ENCODE assay signal across 10 cellular contexts in the genomic region with DNA sequence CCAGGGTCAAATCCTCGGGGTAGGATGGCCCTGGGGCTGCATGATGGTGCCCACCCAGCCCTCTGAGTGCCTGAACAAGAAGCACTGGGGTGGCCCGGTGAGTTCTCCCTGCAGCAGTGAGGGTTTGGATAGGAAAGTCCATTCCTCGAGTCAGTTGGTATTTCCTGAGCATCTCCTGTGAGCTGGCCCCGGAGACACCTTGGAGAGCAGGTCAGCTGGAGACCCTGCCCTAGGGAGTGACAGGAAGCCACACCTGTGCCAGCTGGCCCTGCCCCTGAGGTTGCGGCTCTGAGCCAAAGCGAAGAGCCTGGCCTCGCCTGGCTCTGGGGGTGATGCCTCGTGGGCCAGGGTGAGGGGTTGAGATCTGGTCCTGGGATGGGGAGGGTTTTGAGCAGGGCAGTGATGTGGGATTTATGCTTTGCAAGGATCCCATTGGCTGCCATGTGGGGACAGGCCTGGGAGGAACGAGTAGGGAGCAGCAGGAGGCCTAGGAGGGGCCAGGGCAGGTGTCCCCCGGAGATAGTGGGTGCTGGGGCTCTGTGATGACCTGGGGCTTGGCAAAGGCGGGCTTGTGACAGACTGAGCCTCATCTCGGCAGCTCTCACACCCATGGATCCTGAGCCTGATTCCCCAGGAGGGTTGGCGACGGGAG. TPM values are rescaled to one million over a fixed set of nuclear protein-coding genes. Genes with fewer than 3 reads are reported as not detected.
DNase-seq lines count a peak whose midpoint lies in the region; ATAC-seq and TF ChIP-seq lines count a peak whose summit lies in the region.
"Had no signal": no experiment of that assay in that cellular context is flagged by ENCODE, and none has a peak within 500 bp of the region (broad histone marks: within the 10 kb centered on the region; RNA-seq: fewer than 3 reads in every experiment).

No MANE protein-coding gene starts in this region.

- intact Hi-C loops in CD4-positive, alpha-beta T cell (cut with DNase I, micrococcal nuclease), result loop anchor here (2.0 to 10.0 kb wide), 4 partner anchors 15 to 175 kb away; a partner anchor contains a TSS

- POLR2A ChIA-PET in CD4-positive, alpha-beta T cell (lab: Charles Lee), result interaction anchor here (0.7 to 2.4 kb wide), 6 partner anchors 16 to 418 kb away, joined by 3 to 14 read pairs (median 8); a partner anchor contains a TSS

- no peak for TF ChIP-seq CTCF in CD4-positive, alpha-beta T cell (IDR thresholded peaks at IDR 0.05)
- no peak for TF ChIP-seq CTCF in MM.1S (IDR thresholded peaks at IDR 0.05; ENCODE audit: low read length)
- TF ChIP-seq CTCF in brain (conservative IDR thresholded peaks at IDR 0.05), result no peak
- no peak for TF ChIP-seq CTCF in neural progenitor cell (IDR thresholded peaks at IDR 0.05)

- no peaks in the 10 kb centered on the region for H3K9me2 ChIP-seq in MM.1S (replicated peaks; ENCODE audit: insufficient read depth, low read length)

- CTCF ChIA-PET in CD4-positive, alpha-beta T cell (lab: Charles Lee), result interaction anchor here (0.6 kb wide), 1 partner anchor 491 kb away, joined by 4 read pairs; no protein-coding TSS in a partner anchor

- H2AFZ ChIP-seq in MM.1S (ENCODE audit: low read length) (no peak overlapping the region), neural progenitor cell (replicated peaks) (no peak overlapping the region)

- no peaks in the 10 kb centered on the region for H3K36me3 ChIP-seq in MM.1S (replicated peaks; ENCODE audit: insufficient read depth, low read length)
- H3K36me3 ChIP-seq in neural progenitor cell, result no peaks in the 10 kb centered on the region

- H3K4me2 ChIP-seq in MM.1S (ENCODE audit: low read depth, low read length) (peak overlapping the region; percentile 90; the same call in 1 of the 2 replicates), neural progenitor cell (peak overlapping the region; percentile 76)

- no peaks in the 10 kb centered on the region for H3K9me3 Mint-ChIP-seq in CD4-positive, alpha-beta T cell
- no peaks in the 10 kb centered on the region for H3K9me3 Mint-ChIP-seq in brain
- no peaks in the 10 kb centered on the region for H3K9me3 Mint-ChIP-seq in neural progenitor cell

- H3K4me1 Mint-ChIP-seq in CD4-positive, alpha-beta T cell (ENCODE audit: low read depth), result peaks cover 42% of the 10 kb centered on the region
- H3K4me1 Mint-ChIP-seq in brain (peaks cover 31% of the 10 kb centered on the region), neural progenitor cell (peaks cover 24% of the 10 kb centered on the region)

- H3K27me3 Mint-ChIP-seq in CD4-positive, alpha-beta T cell, result no peaks in the 10 kb centered on the region
- H3K27me3 Mint-ChIP-seq in brain (no peaks in the 10 kb centered on the region), neural progenitor cell (ENCODE audit: insufficient read depth, low read depth) (peaks cover 7% of the 10 kb centered on the region)

- no peaks in the 10 kb centered on the region for H3K27me3 ChIP-seq in CD4-positive, alpha-beta T cell (ENCODE audit: control insufficient read depth, insufficient read depth, low read length)
- no peaks in the 10 kb centered on the region for H3K27me3 ChIP-seq in MM.1S (replicated peaks; ENCODE audit: insufficient read depth, low read length)
- H3K27me3 ChIP-seq in neural progenitor cell, result no peaks in the 10 kb centered on the region

- H3K9me3 ChIP-seq in CD4-positive, alpha-beta T cell (ENCODE audit: control insufficient read depth, low read length), result no peaks in the 10 kb centered on the region
- H3K9me3 ChIP-seq in MM.1S (replicated peaks; ENCODE audit: insufficient read depth, low read length), result no peaks in the 10 kb centered on the region
- H3K9me3 ChIP-seq in neural progenitor cell (ENCODE audit: low read depth), result no peaks in the 10 kb centered on the region

- peak overlapping the region; percentile 67 for H3K27ac ChIP-seq in CD4-positive, alpha-beta T cell (ENCODE audit: low read depth, low read length)
- H3K27ac ChIP-seq in MM.1S (ENCODE audit: low read length) (no peak overlapping the region; the same call in 1 of the 2 replicates), neural progenitor cell (peak overlapping the region; percentile 41)

- peaks cover 21% of the 10 kb centered on the region for H3F3A ChIP-seq in MM.1S (ENCODE audit: insufficient read depth, low read length)
- H3F3A ChIP-seq in neural progenitor cell (ENCODE audit: low read depth), result peaks cover 48% of the 10 kb centered on the region

- H3K36me3 Mint-ChIP-seq in CD4-positive, alpha-beta T cell (ENCODE audit: low read depth), result no peaks in the 10 kb centered on the region
- H3K36me3 Mint-ChIP-seq in brain, result no peaks in the 10 kb centered on the region
- no peaks in the 10 kb centered on the region for H3K36me3 Mint-ChIP-seq in neural progenitor cell

- H4K20me1 ChIP-seq in MM.1S (ENCODE audit: insufficient read depth, low read length) (no peaks in the 10 kb centered on the region), neural progenitor cell (ENCODE audit: low read depth) (peaks cover 91% of the 10 kb centered on the region)

- no peak for ATAC-seq in CD4-positive, alpha-beta T cell (ENCODE audit: poor library complexity)
- ATAC-seq in HG03135 (IDR thresholded peaks at IDR 0.05; ENCODE audit: unreplicated experiment), result no peak

- H3K4me3 ChIP-seq in MM.1S (ENCODE audit: low read length) (peak overlapping the region; percentile 71; the same call in 1 of the 2 replicates), neural progenitor cell (no peak overlapping the region)
- H3K4me3 ChIP-seq: lung had no signal

- H3K79me2 ChIP-seq in MM.1S (ENCODE audit: low read length) (peaks cover 44% of the 10 kb centered on the region), neural progenitor cell (ENCODE audit: low read depth) (peaks cover 33% of the 10 kb centered on the region)

- peak overlapping the region; percentile 88 for H3K27ac Mint-ChIP-seq in CD4-positive, alpha-beta T cell
- H3K27ac Mint-ChIP-seq in brain, result peak overlapping the region in 4 of 5 experiments; percentile 31 to 80 (median 56)
- no peak overlapping the region for H3K27ac Mint-ChIP-seq in neural progenitor cell

- no peak for DNase-seq in CD4-positive, alpha-beta T cell
- DNase-seq in MM.1S (no peak), neural progenitor cell (ENCODE audit: low spot score) (no peak), Ammon's horn (ENCODE audit: low spot score) (no peak), HPDE6-E6E7 (ENCODE audit: extremely low spot score) (no peak)
- DNase-seq in stimulated activated naive CD4-positive, alpha-beta T cell treated with Interleukin-2 at 50 U/mL for 16 hours (lab: John Stamatoyannopoulos, UW), result no peak
- DNase-seq: NCI-H510A had no signal

- H3K9ac ChIP-seq in MM.1S (ENCODE audit: low read length) (no peak overlapping the region; the same call in 1 of the 2 replicates), neural progenitor cell (no peak overlapping the region)

- peak overlapping the region; percentile 91 for H3K4me3 Mint-ChIP-seq in CD4-positive, alpha-beta T cell
- peak overlapping the region in 2 of 5 experiments; percentile 33 to 54 for H3K4me3 Mint-ChIP-seq in brain
- no peak overlapping the region for H3K4me3 Mint-ChIP-seq in neural progenitor cell

- H3K4me1 ChIP-seq in MM.1S (ENCODE audit: low read length) (peaks cover 11% of the 10 kb centered on the region), neural progenitor cell (peaks cover 28% of the 10 kb centered on the region)

RNA-seq across cellular contexts. Expression of a gene that starts 16.0 kb away (rescaled TPM):
- 10 to 100 TPM; 11.8 to 12.2 TPM for total RNA-seq in CD4-positive, alpha-beta T cell
- polyA plus RNA-seq in brain (ENCODE audit: insufficient read depth, low read depth, low replicate concordance), result 29.6 TPM
- total RNA-seq in neural progenitor cell (ENCODE audit: low replicate concordance), result 2.4 and 5.7 TPM in 2 replicates
